Comparison of ENCODE assay signal across 8 cellular contexts in the genomic region with DNA sequence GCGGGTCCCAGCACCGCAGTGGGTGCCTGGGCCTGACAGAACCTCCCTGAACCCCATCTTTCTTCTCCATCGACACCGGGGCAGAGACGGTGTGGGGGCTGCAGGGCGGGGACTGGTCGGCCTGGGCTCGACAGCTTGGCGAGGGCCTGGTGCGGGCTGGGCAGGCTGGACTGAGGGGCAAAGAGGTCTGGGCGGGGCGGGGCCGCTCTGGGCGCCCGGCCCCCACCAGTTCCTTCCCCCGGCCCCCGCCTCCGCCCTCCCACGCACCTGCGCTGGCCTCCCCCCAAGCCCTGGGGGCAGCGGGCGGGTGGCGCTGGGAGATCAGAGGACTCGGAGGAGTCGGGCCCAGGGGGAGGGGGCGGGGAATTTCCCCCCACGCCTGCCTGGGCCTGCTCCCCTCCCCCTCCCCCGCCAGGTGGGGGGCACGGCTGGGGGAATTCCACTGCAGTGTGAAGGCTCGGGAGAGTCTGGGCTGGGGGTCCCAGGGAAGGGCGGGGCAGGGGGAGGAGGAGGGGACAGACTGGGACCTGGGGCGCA. TPM values are rescaled to one million over a fixed set of nuclear protein-coding genes. Genes with fewer than 3 reads are reported as not detected.
A peak's percentile ranks its signal among the peaks of the same experiment; 100 is the strongest.
DNase-seq lines count a peak whose midpoint lies in the region; ATAC-seq and TF ChIP-seq lines count a peak whose summit lies in the region.

No MANE protein-coding gene starts in this region.

- H3K4me2 ChIP-seq in mesenchymal stem cell (ENCODE audit: low read length, poor library complexity, severe bottlenecking), result peak overlapping the region; percentile 70

- H3K9ac ChIP-seq in mesenchymal stem cell (ENCODE audit: low read length), result no peak overlapping the region

- no peak overlapping the region for H2BK120ac ChIP-seq in mesenchymal stem cell (ENCODE audit: low read depth, low read length)

- H4K8ac ChIP-seq in mesenchymal stem cell (ENCODE audit: low read length), result no peak overlapping the region

- no peak overlapping the region for H3K27ac Mint-ChIP-seq in activated B cell treated with CpG ODN at 0.5 μM for 24 hours

- intact Hi-C loops in A673 (cut with micrococcal nuclease; ENCODE audit: unreplicated experiment), result loop anchor here (5.0 kb wide), 1 partner anchor 36 kb away; no protein-coding TSS in a partner anchor
- intact Hi-C loops in activated B cell treated with CpG ODN at 0.5 μM for 24 hours (cut with micrococcal nuclease), result loop anchor here (5.0 kb wide), 1 partner anchor 36 kb away; no protein-coding TSS in a partner anchor

- no peak overlapping the region for H3K14ac ChIP-seq in mesenchymal stem cell (ENCODE audit: low read length in 2 of 2)

- no peak overlapping the region for H2BK12ac ChIP-seq in mesenchymal stem cell (ENCODE audit: low read length in 2 of 2)

- peaks cover 31% of the 10 kb centered on the region for H3K4me1 Mint-ChIP-seq in activated B cell treated with CpG ODN at 0.5 μM for 24 hours

- H3K27me3 Mint-ChIP-seq in activated B cell treated with CpG ODN at 0.5 μM for 24 hours, result peaks cover 18% of the 10 kb centered on the region

- no peak overlapping the region for H3K23ac ChIP-seq in mesenchymal stem cell (ENCODE audit: low read length in 2 of 2)

- no peak overlapping the region for H4K91ac ChIP-seq in mesenchymal stem cell (ENCODE audit: low read length)

- no peak overlapping the region for H3K18ac ChIP-seq in mesenchymal stem cell (ENCODE audit: low read depth in 1 of 2, low read length in 2 of 2)

- H3K36me3 Mint-ChIP-seq in activated B cell treated with CpG ODN at 0.5 μM for 24 hours (ENCODE audit: low read depth), result no peaks in the 10 kb centered on the region

- H3K27ac ChIP-seq in A673 (ENCODE audit: low read depth, low read length, poor library complexity, severe bottlenecking) (no peak overlapping the region), mesenchymal stem cell (ENCODE audit: low read length, poor library complexity, severe bottlenecking) (no peak overlapping the region)

- POLR2A ChIA-PET in A673 (lab: Charles Lee; ENCODE audit: low non-redundant PET), result no interaction called here
- POLR2A ChIA-PET in activated B cell treated with CpG ODN at 0.5 μM for 24 hours (lab: Charles Lee), result interaction anchor here (0.8 kb wide), 1 partner anchor 999 kb away, joined by 3 read pairs; the partner anchor contains the start of gene RPS2

- H3K4me3 ChIP-seq in A673 (ENCODE audit: low read depth, low read length, poor library complexity, severe bottlenecking) (peak overlapping the region; percentile 52), mesenchymal stem cell (ENCODE audit: insufficient read depth in 1 of 2, low read depth in 1 of 2, low read length in 2 of 2) (no peak overlapping the region)

- CTCF ChIA-PET in A673 (lab: Charles Lee), result interaction anchor here (0.7 to 1.6 kb wide), 2 partner anchors 17 to 36 kb away, joined by 3 to 7 read pairs; no protein-coding TSS in a partner anchor
- CTCF ChIA-PET in activated B cell treated with CpG ODN at 0.5 μM for 24 hours (lab: Charles Lee), result interaction anchor here (1.2 kb wide), 1 partner anchor 36 kb away, joined by 4 read pairs; no protein-coding TSS in a partner anchor

- H2AK5ac ChIP-seq in mesenchymal stem cell (ENCODE audit: low read length, severe bottlenecking), result no peak overlapping the region

- 9% methylated on average over 10 of the region's 32 CpGs for WGBS in mesenchymal stem cell

- no peaks in the 10 kb centered on the region for H3K9me3 ChIP-seq in A673 (ENCODE audit: low read depth, low read length, poor library complexity, severe bottlenecking)
- H3K9me3 ChIP-seq in mesenchymal stem cell (ENCODE audit: control insufficient read depth, low read length), result no peaks in the 10 kb centered on the region

- DNase-seq in A673 (ENCODE audit: low spot score), result no peak
- DNase-seq in GM10266 (ENCODE audit: extremely low spot score), result peak; percentile 67
- no peak for DNase-seq in activated B cell treated with CpG ODN at 0.5 μM for 24 hours
- no peak for DNase-seq in mesenchymal stem cell
- DNase-seq in occipital lobe (lab: John Stamatoyannopoulos, UW), result no peak
- no peak for DNase-seq in OCI-M1 (lab: John Stamatoyannopoulos, UW)

- H3K4me1 ChIP-seq in A673 (ENCODE audit: insufficient read depth, low read length, poor library complexity, severe bottlenecking), result peaks cover 21% of the 10 kb centered on the region
- H3K4me1 ChIP-seq in mesenchymal stem cell (ENCODE audit: control insufficient read depth, insufficient read depth, low read depth, low read length), result peaks cover 29% of the 10 kb centered on the region

- no peaks in the 10 kb centered on the region for H3K79me1 ChIP-seq in mesenchymal stem cell (replicated peaks; ENCODE audit: low read length, poor library complexity, severe bottlenecking)

- H2AFZ ChIP-seq in mesenchymal stem cell (ENCODE audit: low read depth, low read length), result no peak overlapping the region

- H3K4me3 Mint-ChIP-seq in activated B cell treated with CpG ODN at 0.5 μM for 24 hours, result peak overlapping the region; percentile 60

- no peaks in the 10 kb centered on the region for H3K9me3 Mint-ChIP-seq in activated B cell treated with CpG ODN at 0.5 μM for 24 hours

- no peak for TF ChIP-seq CTCF in A673 (conservative IDR thresholded peaks at IDR 0.05; ENCODE audit: low read depth, low read length)
- TF ChIP-seq CTCF in GM10266 (IDR thresholded peaks at IDR 0.05; ENCODE audit: control insufficient read depth, insufficient read depth, low read depth, missing control alignments), result no peak
- TF ChIP-seq CTCF in activated B cell treated with CpG ODN at 0.5 μM for 24 hours (IDR thresholded peaks at IDR 0.05), result no peak

- H2BK15ac ChIP-seq in mesenchymal stem cell (ENCODE audit: low read depth, poor library complexity, severe bottlenecking), result no peak overlapping the region

- ATAC-seq in activated B cell treated with CpG ODN at 0.5 μM for 24 hours (ENCODE audit: low read depth), result peak; percentile 26
- no peak for ATAC-seq in GM18873 (IDR thresholded peaks at IDR 0.05; ENCODE audit: low FRiP score, unreplicated experiment)
- no peak for ATAC-seq in GM18520 (IDR thresholded peaks at IDR 0.05; ENCODE audit: unreplicated experiment)

- no peak overlapping the region for H3K4ac ChIP-seq in mesenchymal stem cell (ENCODE audit: low read depth in 1 of 2, low read length in 2 of 2)

- no peak overlapping the region for H2BK5ac ChIP-seq in mesenchymal stem cell (ENCODE audit: low read depth, low read length, poor library complexity, severe bottlenecking)

- BruUV-seq in A673 (replicated peaks; lab: Mats Ljungman, UMichigan), result no TSS peak

- H3K27me3 ChIP-seq in A673 (replicated peaks; ENCODE audit: insufficient read depth, low read depth, low read length, poor library complexity), result no peaks in the 10 kb centered on the region
- H3K27me3 ChIP-seq in mesenchymal stem cell (ENCODE audit: control insufficient read depth in 1 of 2, insufficient read depth in 1 of 2, low read length in 2 of 2), result peaks cover 65 to 82% of the 10 kb centered on the region in 2 experiments

- H3K36me3 ChIP-seq in A673 (ENCODE audit: insufficient read depth, low read length, poor library complexity, severe bottlenecking) (no peaks in the 10 kb centered on the region), mesenchymal stem cell (ENCODE audit: control insufficient read depth in 1 of 2, insufficient read depth in 2 of 2, low read depth in 1 of 2, low read length in 2 of 2) (peaks cover 0 to 5% of the 10 kb centered on the region in 2 experiments)

RNA-seq across cellular contexts. Expression of gene KREMEN2, which starts 0.9 kb away (rescaled TPM):
- 0.49 and 1.6 TPM in 2 replicates for total RNA-seq in A673 (2021)
- 1.3 and 1.7 TPM in 2 replicates for total RNA-seq in activated B cell treated with CpG ODN at 0.5 μM for 24 hours
- polyA plus RNA-seq in mesenchymal stem cell (2013, experiment 1 of 2), result not detected
- polyA plus RNA-seq in mesenchymal stem cell (2013, experiment 2 of 2), result 0.01 TPM
- total RNA-seq in occipital lobe, result not detected

RNA-seq across cellular contexts. Expression of gene PAQR4, which starts 6.0 kb away (rescaled TPM):
- total RNA-seq in A673 (2021) (46.5 and 49.7 TPM in 2 replicates), activated B cell treated with CpG ODN at 0.5 μM for 24 hours (2.4 and 2.7 TPM in 2 replicates), occipital lobe (19.7 TPM)
- 4.9 TPM for polyA plus RNA-seq in mesenchymal stem cell (2013, experiment 1 of 2)
- 4.8 TPM for polyA plus RNA-seq in mesenchymal stem cell (2013, experiment 2 of 2)

RNA-seq across cellular contexts. Expression of gene PKMYT1, which starts 17.1 kb away (rescaled TPM):
- total RNA-seq in A673 (2021) (120 and 128 TPM in 2 replicates), activated B cell treated with CpG ODN at 0.5 μM for 24 hours (3.8 and 4.3 TPM in 2 replicates), occipital lobe (3.0 TPM)
- 7.7 TPM for polyA plus RNA-seq in mesenchymal stem cell (2013, experiment 1 of 2)
- 7.0 TPM for polyA plus RNA-seq in mesenchymal stem cell (2013, experiment 2 of 2)

RNA-seq across cellular contexts. Expression of gene CLDN9, which starts 49.6 kb away (rescaled TPM):
- total RNA-seq in A673 (2021) (not detected in 2 replicates), activated B cell treated with CpG ODN at 0.5 μM for 24 hours (not detected in 2 replicates), occipital lobe (not detected)
- polyA plus RNA-seq in mesenchymal stem cell (2013, experiment 1 of 2), result not detected
- not detected for polyA plus RNA-seq in mesenchymal stem cell (2013, experiment 2 of 2)

RNA-seq across cellular contexts. Expression of gene FLYWCH1, which starts 51.4 kb away (rescaled TPM):
- 46.8 and 47.0 TPM in 2 replicates for total RNA-seq in A673 (2021)
- 53.5 and 59.9 TPM in 2 replicates for total RNA-seq in activated B cell treated with CpG ODN at 0.5 μM for 24 hours
- polyA plus RNA-seq in mesenchymal stem cell (2013, experiment 1 of 2), result 18.4 TPM
- polyA plus RNA-seq in mesenchymal stem cell (2013, experiment 2 of 2), result 17.3 TPM
- 20.7 TPM for total RNA-seq in occipital lobe

Comparison
In these comparisons a context has a peak if more than half of its experiments do, and no peak if none do; other contexts are left out.
1. RNA of gene PKMYT1, which starts 17.1 kb away (total RNA-seq): 120 to 128 TPM in A673; 3.8 to 4.3 TPM in activated B cell treated with CpG ODN at 0.5 μM for 24 hours and 3.0 TPM in occipital lobe (single experiment); every median in the first group is over 10 times any median in the second.